16 cellular contexts compared by ENCODE assay signal in genomic region chr2:65386340-65386739, GRCh38.
"Had no signal": no experiment of that assay in that cellular context is flagged by ENCODE, and none has a peak within 500 bp of the region (broad histone marks: within the 10 kb centered on the region; RNA-seq: fewer than 3 reads in every experiment).

No MANE protein-coding gene starts in this region.

- H3K27ac Mint-ChIP-seq: activated CD4-positive, alpha-beta memory T cell treated with anti-CD3 and anti-CD28 coated beads, Interleukin-2, amount 10 ng/mL, durations not matched to agents 7 days and 5 days; activated CD4-positive, alpha-beta T cell treated with anti-CD3 and anti-CD28 coated beads for 36 hours; activated naive CD4-positive, alpha-beta T cell treated with anti-CD3 and anti-CD28 coated beads, Interleukin-2, amount 10 ng/mL, durations not matched to agents 7 days and 5 days; activated T-cell treated with anti-CD3 and anti-CD28 coated beads, Interleukin-2, amount 50 U/mL, for 24 hours; endodermal cell; natural killer cell had no signal

- H3K9me3 Mint-ChIP-seq: activated CD4-positive, alpha-beta memory T cell treated with anti-CD3 and anti-CD28 coated beads, Interleukin-2, amount 10 ng/mL, durations not matched to agents 7 days and 5 days; activated naive CD4-positive, alpha-beta T cell treated with anti-CD3 and anti-CD28 coated beads, Interleukin-2, amount 10 ng/mL, durations not matched to agents 7 days and 5 days; activated T-cell treated with anti-CD3 and anti-CD28 coated beads, Interleukin-2, amount 50 U/mL, for 24 hours; endodermal cell; natural killer cell; stimulated activated memory B cell treated with anti-CD40 and anti-IgM and Interleukin-4, amounts not matched to agents 10 μg/mL and 1 μg/mL and 100 μg/mL, for 72 hours had no signal

- H3K36me3 Mint-ChIP-seq: activated naive CD4-positive, alpha-beta T cell treated with anti-CD3 and anti-CD28 coated beads, Interleukin-2, amount 10 ng/mL, durations not matched to agents 7 days and 5 days; natural killer cell had no signal

- H3K9me3 ChIP-seq: left ventricle myocardium inferior, neutrophil, thyroid gland had no signal

- H2AFZ ChIP-seq: parathyroid adenoma had no signal

- H3K9ac ChIP-seq: parathyroid adenoma had no signal

- DNase-seq: activated CD4-positive, alpha-beta memory T cell treated with anti-CD3 and anti-CD28 coated beads, Interleukin-2, amount 10 ng/mL, durations not matched to agents 7 days and 5 days; activated CD4-positive, alpha-beta T cell treated with anti-CD3 and anti-CD28 coated beads for 36 hours; activated naive CD4-positive, alpha-beta T cell treated with anti-CD3 and anti-CD28 coated beads, Interleukin-2, amount 10 ng/mL, durations not matched to agents 7 days and 5 days; activated T-cell treated with anti-CD3 and anti-CD28 coated beads, Interleukin-2, amount 50 U/mL, for 24 hours; dorsolateral prefrontal cortex; endodermal cell; erythroblast; hippocampal formation; left ventricle myocardium inferior; mesendoderm; natural killer cell; stimulated activated CD4-positive, alpha-beta T cell treated with anti-CD3 and anti-CD28 coated beads, Interleukin-2, amount 100 ng/mL, for 48 hours; thyroid gland had no signal

- H3K4me3 Mint-ChIP-seq: activated CD4-positive, alpha-beta memory T cell treated with anti-CD3 and anti-CD28 coated beads, Interleukin-2, amount 10 ng/mL, durations not matched to agents 7 days and 5 days; activated CD4-positive, alpha-beta T cell treated with anti-CD3 and anti-CD28 coated beads for 36 hours; activated naive CD4-positive, alpha-beta T cell treated with anti-CD3 and anti-CD28 coated beads, Interleukin-2, amount 10 ng/mL, durations not matched to agents 7 days and 5 days; activated T-cell treated with anti-CD3 and anti-CD28 coated beads, Interleukin-2, amount 50 U/mL, for 24 hours; endodermal cell; natural killer cell; stimulated activated memory B cell treated with anti-CD40 and anti-IgM and Interleukin-4, amounts not matched to agents 10 μg/mL and 1 μg/mL and 100 μg/mL, for 72 hours had no signal

- H3K36me3 ChIP-seq: left ventricle myocardium inferior, neutrophil, thyroid gland had no signal

- ATAC-seq: activated CD4-positive, alpha-beta T cell treated with anti-CD3 and anti-CD28 coated beads for 36 hours; natural killer cell; stimulated activated memory B cell treated with anti-CD40 and anti-IgM and Interleukin-4, amounts not matched to agents 10 μg/mL and 1 μg/mL and 100 μg/mL, for 72 hours had no signal

- H3K27ac ChIP-seq: neutrophil, parathyroid adenoma, thyroid gland had no signal

- H3K4me3 ChIP-seq: dorsolateral prefrontal cortex, left ventricle myocardium inferior, thyroid gland had no signal

- H3K27me3 ChIP-seq: dorsolateral prefrontal cortex, neutrophil, thyroid gland had no signal
